ENCODE assay signal across 8 cellular contexts in genomic region chr15:73897441-73898261, GRCh38. TPM values are rescaled to one million over a fixed set of nuclear protein-coding genes. Genes with fewer than 3 reads are reported as not detected.
DNase-seq lines count a peak whose midpoint lies in the region; ATAC-seq, FAIRE-seq and TF ChIP-seq lines count a peak whose summit lies in the region.

No MANE protein-coding gene starts in this region.

- POLR2A ChIA-PET in A673 (lab: Charles Lee; ENCODE audit: low non-redundant PET) (no interaction called here), OCI-LY7 (lab: Charles Lee) (no interaction called here)

- FAIRE-seq in pancreas (lab: Jason Lieb, UNC), result no peak

- H3K4me3 ChIP-seq in A673 (ENCODE audit: low read depth, low read length, poor library complexity, severe bottlenecking) (no peak overlapping the region), OCI-LY7 (ENCODE audit: low read depth, low read length, poor library complexity, severe bottlenecking) (no peak overlapping the region), fibroblast of pulmonary artery (replicated peaks; ENCODE audit: low read depth, low read length) (no peak overlapping the region), pancreas (no peak overlapping the region)

- ATAC-seq in pancreas (peak; percentile 63 to 86 (median 80)), GM21717 (IDR thresholded peaks at IDR 0.05; ENCODE audit: unreplicated experiment) (no peak), HG02610 (IDR thresholded peaks at IDR 0.05; ENCODE audit: unreplicated experiment) (no peak)

- no peak overlapping the region for H3K4me2 ChIP-seq in OCI-LY7 (ENCODE audit: low read length)

- no peaks in the 10 kb centered on the region for H3K27me3 ChIP-seq in A673 (replicated peaks; ENCODE audit: insufficient read depth, low read depth, low read length, poor library complexity)
- no peaks in the 10 kb centered on the region for H3K27me3 ChIP-seq in pancreas

- no peaks in the 10 kb centered on the region for H3K79me2 ChIP-seq in OCI-LY7 (ENCODE audit: insufficient read depth, low read depth, low read length)

- no peak overlapping the region for H3K27ac ChIP-seq in A673 (ENCODE audit: low read depth, low read length, poor library complexity, severe bottlenecking)
- no peak overlapping the region for H3K27ac ChIP-seq in OCI-LY7 (ENCODE audit: low read depth, low read length, poor library complexity, severe bottlenecking)
- H3K27ac ChIP-seq in pancreas, result no peak overlapping the region

- no TSS peak for BruUV-seq in A673 (replicated peaks; lab: Mats Ljungman, UMichigan)
- no TSS peak for BruUV-seq in OCI-LY7 (replicated peaks; lab: Mats Ljungman, UMichigan)

- CTCF ChIA-PET in A673 (lab: Charles Lee) (interaction anchor here (1.0 to 1.4 kb wide), 4 partner anchors 10 to 67 kb away, joined by 3 to 5 read pairs (median 4); no protein-coding TSS in a partner anchor), OCI-LY7 (lab: Charles Lee; ENCODE audit: unreplicated experiment) (no interaction called here)

- TF ChIP-seq CTCF in A673 (conservative IDR thresholded peaks at IDR 0.05; ENCODE audit: low read depth, low read length) (peak; percentile 99), GM13976 (IDR thresholded peaks at IDR 0.05; ENCODE audit: borderline replicate concordance, control extremely low read depth, extremely low read depth, insufficient read depth, missing control alignments) (peak; percentile 76), OCI-LY7 (conservative IDR thresholded peaks at IDR 0.05; ENCODE audit: low read length) (peak; percentile 81), fibroblast of pulmonary artery (IDR thresholded peaks at IDR 0.05; ENCODE audit: low read length, missing control alignments) (peak; percentile 98), pancreas (IDR thresholded peaks at IDR 0.05) (peak; percentile 46 to 65 (median 52))

- H3K9me3 ChIP-seq in A673 (ENCODE audit: low read depth, low read length, poor library complexity, severe bottlenecking), result no peaks in the 10 kb centered on the region
- no peaks in the 10 kb centered on the region for H3K9me3 ChIP-seq in OCI-LY7 (ENCODE audit: low read length)
- no peaks in the 10 kb centered on the region for H3K9me3 ChIP-seq in pancreas

- H3K4me1 ChIP-seq in A673 (ENCODE audit: insufficient read depth, low read length, poor library complexity, severe bottlenecking) (no peaks in the 10 kb centered on the region), OCI-LY7 (ENCODE audit: insufficient read depth, low read length, poor library complexity, severe bottlenecking) (no peaks in the 10 kb centered on the region), pancreas (no peaks in the 10 kb centered on the region)

- H3K9me2 ChIP-seq in OCI-LY7 (ENCODE audit: insufficient read depth, low read length), result no peaks in the 10 kb centered on the region

- WGBS in pancreas, 2 donors, result 73 to 77% methylated on average over 15 of the region's 15 CpGs

- DNase-seq in A673 (ENCODE audit: low spot score), result peak; percentile 82
- peak; percentile 88 for DNase-seq in GM13976 (ENCODE audit: low spot score)
- DNase-seq in OCI-LY7 (ENCODE audit: low spot score), result peak; percentile 30
- peak; percentile 66 for DNase-seq in activated T-cell treated with anti-CD3 and anti-CD28 coated beads for 48 hours (ENCODE audit: low read depth)
- peak; percentile 78 for DNase-seq in fibroblast of pulmonary artery (ENCODE audit: low read depth)
- DNase-seq in pancreas, result peak in 5 of 6 donors; percentile 13 to 64 (median 21)

- no peaks in the 10 kb centered on the region for H3K36me3 ChIP-seq in A673 (ENCODE audit: insufficient read depth, low read length, poor library complexity, severe bottlenecking)
- H3K36me3 ChIP-seq in OCI-LY7 (ENCODE audit: insufficient read depth, low read length), result no peaks in the 10 kb centered on the region
- no peaks in the 10 kb centered on the region for H3K36me3 ChIP-seq in pancreas

- no peak overlapping the region for H2AFZ ChIP-seq in OCI-LY7 (ENCODE audit: low read length)

- H4K20me1 ChIP-seq in OCI-LY7 (ENCODE audit: insufficient read depth, low read length), result no peaks in the 10 kb centered on the region

- in situ Hi-C loops in GM13976 (cut with MboI; ENCODE audit: low sequenced_read_pairs, unreplicated experiment), result no loop called here

- intact Hi-C loops in A673 (cut with micrococcal nuclease; ENCODE audit: unreplicated experiment) (loop anchor here (1.0 kb wide), 1 partner anchor 67 kb away; no protein-coding TSS in a partner anchor), OCI-LY7 (cut with micrococcal nuclease; ENCODE audit: unreplicated experiment) (no loop called here), pancreas (cut with DNase I) (no loop called here)

RNA-seq across cellular contexts. Expression of gene TBC1D21, which starts 24.3 kb away (rescaled TPM):
- total RNA-seq in A673 (2021), result not detected in 2 replicates
- total RNA-seq in OCI-LY7 (2014; rRNA removed; shearing (Covaris generic)), result not detected in 2 replicates
- total RNA-seq in OCI-LY7 (2022), result not detected in 2 replicates
- total RNA-seq in pancreas, result not detected
- not detected for polyA plus RNA-seq in pancreas

RNA-seq across cellular contexts. Expression of gene LOXL1, which starts 28.6 kb away (rescaled TPM):
- total RNA-seq in A673 (2021) (117 and 128 TPM in 2 replicates), OCI-LY7 (2022) (not detected in 2 replicates), pancreas (10 to 100 TPM in 1 of 6 donors, 1 to 10 TPM in 5; 2.2 to 14.9 (median 4.9) TPM)
- total RNA-seq in OCI-LY7 (2014; rRNA removed; shearing (Covaris generic)), result not detected in 2 replicates
- polyA plus RNA-seq in pancreas, result 10 to 100 TPM; 11.5 to 14.8 TPM

Comparison
In these comparisons a context has a peak if more than half of its experiments do, and no peak if none do; other contexts are left out.
1. DNase-seq: peak in every context shown above with its lines; median percentile 88 in GM13976; 82 in A673; 78 in fibroblast of pulmonary artery; 66 in activated T-cell treated with anti-CD3 and anti-CD28 coated beads for 48 hours; 30 in OCI-LY7; 21 in pancreas.
2. ATAC-seq: peak in pancreas (4 of 4); none in GM21717 (single experiment) and HG02610 (single experiment).
3. Peak in every context shown above with its lines, with median percentiles within 50 percentile points of each other: CTCF ChIP-seq.